Comparison of ENCODE assay signal across 8 cellular contexts in genomic region chr11:66001941-66002647, GRCh38. TPM values are rescaled to one million over a fixed set of nuclear protein-coding genes. Genes with fewer than 3 reads are reported as not detected.
DNase-seq lines count a peak whose midpoint lies in the region; ATAC-seq, FAIRE-seq and TF ChIP-seq lines count a peak whose summit lies in the region.

Gene BANF1 (plus strand): TSS chr11:66002503. CDS start chr11:66003251, 748 bp downstream.
Gene EIF1AD (minus strand): TSS chr11:66002157. CDS start chr11:66000389, 1,768 bp downstream.

- in situ Hi-C loops in transverse colon (cut with MboI; ENCODE audit: low pct_ligation_motif_present in 1 of 4, low pct_unique_long_range_greater_than_20kb in 1 of 4, low sequenced_read_pairs in 3 of 4), result no loop called here

- H3K4me3 ChIP-seq in adipocyte (ENCODE audit: low read length) (peak within 1 kb of the TSS; percentile 99), heart left ventricle (peak within 1 kb of the TSS; percentile 68 to 98 (median 82)), transverse colon (peak within 1 kb of the TSS; percentile 68 to 99 (median 82))

- CTCF ChIA-PET in T-cell (lab: Charles Lee), result interaction anchor here (0.6 to 1.4 kb wide), 10 partner anchors 10 to 2000 kb away, joined by 3 to 8 read pairs (median 4); partner anchors contain the start of genes CCDC85B (in 1 of the 2), FIBP (in 1 of the 2) and KAT5 (in 1 of the 2)

- intact Hi-C loops in heart left ventricle (cut with DNase I), result loop anchor here in 7 of 10 donors (1.0 to 5.0 kb wide), 3 partner anchors 40 to 115 kb away; partner anchors contain the start of genes SART1 (in 6 of the 7) and FIBP (in 2 of the 7)
- intact Hi-C loops in transverse colon (cut with DNase I; ENCODE audit: low total_unique reads), result no loop called here

- peak within 1 kb of the TSS; percentile 99 for H3K9ac ChIP-seq in adipocyte (ENCODE audit: low read length)

- H3K9me3 ChIP-seq in adipocyte (ENCODE audit: control insufficient read depth, low read length) (no peaks in the 10 kb centered on the region), heart left ventricle (no peaks in the 10 kb centered on the region), transverse colon (no peaks in the 10 kb centered on the region)

- H3K27ac ChIP-seq in heart left ventricle (peak within 1 kb of the TSS; percentile 73 to 99 (median 94)), transverse colon (peak within 1 kb of the TSS; percentile 95 to 98 (median 97))

- H3K4me1 ChIP-seq in adipocyte (ENCODE audit: control insufficient read depth, insufficient read depth, low read length) (peaks cover 14% of the 10 kb centered on the region), heart left ventricle (peaks cover 3 to 28% (median 24%) of the 10 kb centered on the region in 12 donors), transverse colon (peaks cover 9 to 24% (median 19%) of the 10 kb centered on the region in 4 donors)

- H3K4me1 Mint-ChIP-seq in T-cell, result peaks cover 28 to 50% (median 46%) of the 10 kb centered on the region in 3 donors

- peak; percentile 94 for TF ChIP-seq POLR2A in GM12891 (IDR thresholded peaks at IDR 0.05; ENCODE audit: low read depth, low read length)
- TF ChIP-seq POLR2A in heart left ventricle (IDR thresholded peaks at IDR 0.05), result peak in 1 of 2 donors; percentile 50
- peak; percentile 70 for TF ChIP-seq POLR2A in transverse colon (IDR thresholded peaks at IDR 0.05)

- H3K36me3 ChIP-seq in adipocyte (ENCODE audit: control insufficient read depth, insufficient read depth, low read length, severe bottlenecking) (peaks cover 49% of the 10 kb centered on the region), heart left ventricle (peaks cover 0 to 61% (median 53%) of the 10 kb centered on the region in 9 donors), transverse colon (peaks cover 0 to 24% (median 12%) of the 10 kb centered on the region in 4 donors)

- POLR2A ChIA-PET in T-cell (lab: Charles Lee), result interaction anchor here (0.6 to 1.0 kb wide), 5 partner anchors 10 to 1227 kb away, joined by 3 to 10 read pairs (median 5); no protein-coding TSS in a partner anchor

- peak; percentile 86 for DNase-seq in GM12891 (ENCODE audit: insufficient read length, low spot score)
- peak; percentile 98 for DNase-seq in NCI-H146 (lab: John Stamatoyannopoulos, UW)
- DNase-seq in T-cell, result peak; percentile 84 to 95 (median 90)
- DNase-seq in adipocyte (ENCODE audit: low read depth), result peak; percentile 97
- DNase-seq in heart left ventricle, result peak; percentile 93
- peak; percentile 97 for DNase-seq in pons (ENCODE audit: low spot score)
- DNase-seq in transverse colon, result peak; percentile 95

- no peaks in the 10 kb centered on the region for H3K9me3 Mint-ChIP-seq in T-cell

- no peaks in the 10 kb centered on the region for H3K27me3 Mint-ChIP-seq in T-cell

- peak; percentile 79 for ATAC-seq in HG02870 (IDR thresholded peaks at IDR 0.05; ENCODE audit: unreplicated experiment)
- ATAC-seq in T-cell (replicated peaks in 1 of 4), result peak; percentile 82 to 86 (median 82)
- peak; percentile 87 to 95 (median 90) for ATAC-seq in heart left ventricle

- WGBS in heart left ventricle, 4 donors, result 0 to 1% (median 0%) methylated on average over 43 to 55 of the region's 55 CpGs
- WGBS in transverse colon (ENCODE audit: low coverage in 1 of 2), 2 donors, result 0% methylated on average over 14 to 53 of the region's 55 CpGs

- H3K27ac Mint-ChIP-seq in T-cell, result peak within 1 kb of the TSS; percentile 99 to 100

- peak within 1 kb of the TSS; percentile 95 to 100 (median 99) for H3K4me3 Mint-ChIP-seq in T-cell

- TF ChIP-seq CTCF in heart left ventricle (IDR thresholded peaks at IDR 0.05) (peak in 1 of 12 donors; percentile 13), transverse colon (IDR thresholded peaks at IDR 0.05) (no peak)

- TF ChIP-seq EP300 in transverse colon (IDR thresholded peaks at IDR 0.05; ENCODE audit: low read depth), result no peak

- H3K27me3 ChIP-seq in adipocyte (replicated peaks; ENCODE audit: control insufficient read depth, insufficient read depth, low read length) (no peaks in the 10 kb centered on the region), heart left ventricle (no peaks in the 10 kb centered on the region), transverse colon (no peaks in the 10 kb centered on the region)

- peak; percentile 90 for FAIRE-seq in GM12891 (lab: Jason Lieb, UNC)

- H3K36me3 Mint-ChIP-seq in T-cell, result peaks cover 38% of the 10 kb centered on the region

TF ChIP-seq in GM12891, 5 proteins besides CTCF, POLR2A, EP300 and RAD21:
- peak; percentile 91 for TF ChIP-seq TAF1 (IDR thresholded peaks at IDR 0.05; ENCODE audit: low read depth, low read length)
- peak; percentile 93 for TF ChIP-seq POLR2AphosphoS5 (IDR thresholded peaks at IDR 0.05; ENCODE audit: low read depth, low read length)
- peak; percentile 70; the same call in 1 of the 2 replicates for TF ChIP-seq POU2F2 (IDR thresholded peaks at IDR 0.05; ENCODE audit: low read depth, low read length)
- TF ChIP-seq SPI1 (IDR thresholded peaks at IDR 0.05; ENCODE audit: low read depth, low read length), result peak; percentile 59; the same call in 1 of the 2 replicates
- TF ChIP-seq PAX5 (IDR thresholded peaks at IDR 0.05; ENCODE audit: insufficient read depth, low read length, severe bottlenecking), result peak; percentile 31
TF ChIP-seq in GM12891: peak in this region for 5.

RNA-seq across cellular contexts. Expression of gene BANF1, which starts in this region (rescaled TPM):
- 206 TPM for polyA plus RNA-seq in GM12891 (2012; ENCODE audit: low read depth, missing spikeins)
- total RNA-seq in T-cell (100 to 1,000 TPM in 1 of 5 donors, 10 to 100 TPM in 4; 70.9 to 101 (median 82.6) TPM), heart left ventricle (100 to 1,000 TPM in 7 of 9 donors, 10 to 100 TPM in 2; 68.7 to 227 (median 187) TPM), transverse colon (10 to 100 TPM; 27.9 to 79.7 (median 34.0) TPM)
- polyA plus RNA-seq in heart left ventricle, result 100 to 1,000 TPM; 220 to 345 TPM

RNA-seq across cellular contexts. Expression of gene EIF1AD, which starts in this region (rescaled TPM):
- 20.3 TPM for polyA plus RNA-seq in GM12891 (2012; ENCODE audit: low read depth, missing spikeins)
- 100 to 1,000 TPM in 1 of 5 donors, 10 to 100 TPM in 4; 50.7 to 114 (median 58.8) TPM for total RNA-seq in T-cell
- total RNA-seq in heart left ventricle, result 10 to 100 TPM; 13.0 to 25.2 (median 20.7) TPM
- polyA plus RNA-seq in heart left ventricle, result 10 to 100 TPM; 12.9 to 44.0 TPM
- 10 to 100 TPM; 14.6 to 82.6 (median 31.2) TPM for total RNA-seq in transverse colon

Comparison
In these comparisons a context has a peak if more than half of its experiments do, and no peak if none do; other contexts are left out.
1. Peak in every context shown above with its lines: DNase-seq, ATAC-seq, H3K4me3 ChIP-seq and H3K27ac ChIP-seq.